11 cellular contexts compared by ENCODE assay signal in the genomic region with DNA sequence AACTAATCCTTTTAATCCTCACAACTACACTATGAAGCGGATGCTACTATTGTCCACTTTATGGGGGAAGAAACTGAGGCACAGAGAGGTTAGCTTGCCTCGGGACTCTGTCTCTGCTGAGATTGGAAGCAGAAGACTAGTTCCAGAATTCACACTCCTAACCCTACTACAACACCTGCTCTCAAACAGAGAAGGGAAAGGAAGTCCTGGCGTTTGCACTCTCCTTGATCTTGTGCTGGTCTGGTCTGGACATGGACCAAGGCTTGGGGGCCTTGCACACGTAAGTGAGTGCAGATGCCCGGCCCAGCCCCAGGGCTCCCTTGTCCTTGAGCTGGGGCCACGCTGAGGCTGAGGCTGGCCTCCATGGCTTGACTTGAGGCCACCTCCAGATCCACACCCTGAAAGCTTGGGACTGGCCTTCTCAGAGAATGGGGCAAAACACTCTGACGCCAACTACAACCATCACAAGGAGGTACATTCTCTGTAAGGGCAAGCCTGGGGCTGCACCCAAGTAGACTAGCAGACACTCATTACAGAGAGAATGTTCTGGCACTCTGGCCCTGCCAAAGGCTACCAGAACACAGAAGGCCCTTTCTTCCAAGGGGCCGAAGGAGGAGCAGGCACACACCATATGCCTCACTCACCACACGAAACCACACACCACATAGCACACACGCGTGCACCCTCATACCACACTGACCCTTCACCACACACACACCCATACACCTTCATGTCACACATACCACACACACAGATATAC. TPM values are rescaled to one million over a fixed set of nuclear protein-coding genes. Genes with fewer than 3 reads are reported as not detected.
DNase-seq lines count a peak whose midpoint lies in the region; ATAC-seq and TF ChIP-seq lines count a peak whose summit lies in the region.
"Had no signal": no experiment of that assay in that cellular context is flagged by ENCODE, and none has a peak within 500 bp of the region (broad histone marks: within the 10 kb centered on the region; RNA-seq: fewer than 3 reads in every experiment).

No MANE protein-coding gene starts in this region.

- peak overlapping the region; percentile 55 for H3K4me2 ChIP-seq in hepatocyte

- H3K27me3 ChIP-seq in hepatocyte (no peaks in the 10 kb centered on the region), tibial artery (no peaks in the 10 kb centered on the region)
- H3K27me3 ChIP-seq: testis had no signal

- H3K27ac ChIP-seq in hepatocyte (peak overlapping the region; percentile 98), tibial artery (no peak overlapping the region)
- H3K27ac ChIP-seq: testis had no signal

- no peak overlapping the region for H3K4me3 Mint-ChIP-seq in stimulated activated naive CD8-positive, alpha-beta T cell treated with anti-CD3 and anti-CD28 coated beads, Interleukin-15, amount 100 ng/mL, for 72 hours

- WGBS in hepatocyte (ENCODE audit: low lambda C conversion rate, missing lambda C conversion rate): 91% methylated on average over 11 of the region's 11 CpGs

- no peak overlapping the region for H3K4me3 ChIP-seq in hepatocyte
- no peak overlapping the region for H3K4me3 ChIP-seq in tibial artery
- H3K4me3 ChIP-seq: testis had no signal

- peak; percentile 26 for ATAC-seq in stimulated activated naive CD8-positive, alpha-beta T cell treated with anti-CD3 and anti-CD28 coated beads, Interleukin-15, amount 100 ng/mL, for 72 hours

- DNase-seq in activated CD8-positive, alpha-beta memory T cell treated with anti-CD3 and anti-CD28 coated beads, Interleukin-2, amount 50 U/mL, for 48 hours: peak; percentile 56
- no peak for DNase-seq in activated CD8-positive, alpha-beta memory T cell treated with anti-CD3 and anti-CD28 coated beads, Interleukin-2, amount 50 U/mL, for 4 hours
- DNase-seq in RPMI7951 (ENCODE audit: low read depth): peak; percentile 33
- DNase-seq in hepatocyte (ENCODE audit: low spot score): no peak
- DNase-seq in stimulated activated naive CD8-positive, alpha-beta T cell treated with anti-CD3 and anti-CD28 coated beads, Interleukin-15, amount 100 ng/mL, for 72 hours: no peak
- DNase-seq in NCI-H2196 treated with DMSO at 0.1 percent for 48 hours (lab: John Stamatoyannopoulos, UW; ENCODE audit: unreplicated experiment): no peak
- DNase-seq in amygdala (lab: John Stamatoyannopoulos, UW): no peak
- DNase-seq in tibial artery: no peak
- DNase-seq: midbrain, NCI-H1092 treated with DMSO at 0.1 percent for 48 hours had no signal

- H3K4me1 Mint-ChIP-seq in stimulated activated naive CD8-positive, alpha-beta T cell treated with anti-CD3 and anti-CD28 coated beads, Interleukin-15, amount 100 ng/mL, for 72 hours: peaks cover 19% of the 10 kb centered on the region

- no peaks in the 10 kb centered on the region for H3K27me3 Mint-ChIP-seq in stimulated activated naive CD8-positive, alpha-beta T cell treated with anti-CD3 and anti-CD28 coated beads, Interleukin-15, amount 100 ng/mL, for 72 hours

- H3K36me3 ChIP-seq in hepatocyte (replicated peaks; ENCODE audit: insufficient read depth, low read depth) (no peaks in the 10 kb centered on the region), tibial artery (no peaks in the 10 kb centered on the region)

- no peaks in the 10 kb centered on the region for H4K20me1 ChIP-seq in hepatocyte (ENCODE audit: insufficient read depth, poor library complexity, severe bottlenecking)

- no peaks in the 10 kb centered on the region for H3K9me3 Mint-ChIP-seq in stimulated activated naive CD8-positive, alpha-beta T cell treated with anti-CD3 and anti-CD28 coated beads, Interleukin-15, amount 100 ng/mL, for 72 hours

- H3K79me2 ChIP-seq in hepatocyte: no peaks in the 10 kb centered on the region

- intact Hi-C loops in tibial artery (cut with DNase I; ENCODE audit: low total_unique reads): no loop called here

- TF ChIP-seq CTCF in hepatocyte (IDR thresholded peaks at IDR 0.05; ENCODE audit: poor library complexity): no peak
- no peak for TF ChIP-seq CTCF in tibial artery (IDR thresholded peaks at IDR 0.05)

- H3K9me2 ChIP-seq in hepatocyte (replicated peaks; ENCODE audit: insufficient read depth): no peaks in the 10 kb centered on the region

- H3K27ac Mint-ChIP-seq in stimulated activated naive CD8-positive, alpha-beta T cell treated with anti-CD3 and anti-CD28 coated beads, Interleukin-15, amount 100 ng/mL, for 72 hours: peak overlapping the region in 1 of 2 donors; percentile 29

- H3K4me1 ChIP-seq in hepatocyte (ENCODE audit: insufficient read depth) (peaks cover 52% of the 10 kb centered on the region), tibial artery (peaks cover 0 to 12% (median 2%) of the 10 kb centered on the region in 4 donors)
- H3K4me1 ChIP-seq: testis had no signal

- H3K9me3 ChIP-seq in hepatocyte (ENCODE audit: low read depth): no peaks in the 10 kb centered on the region
- no peaks in the 10 kb centered on the region for H3K9me3 ChIP-seq in tibial artery
- H3K9me3 ChIP-seq: testis had no signal

- H2AFZ ChIP-seq in hepatocyte: no peak overlapping the region

RNA-seq across cellular contexts. Expression of a gene that starts 33.3 kb away (rescaled TPM):
- total RNA-seq in RPMI7951 (2014; rRNA removed; shearing (Covaris generic)): 95.6 and 104 TPM in 2 replicates
- total RNA-seq in hepatocyte: 395 and 399 TPM in 2 replicates
- 616 and 623 TPM in 2 replicates for polyA plus RNA-seq in hepatocyte

Comparison
In these comparisons a context has a peak if more than half of its experiments do, and no peak if none do; other contexts are left out.
1. DNase-seq: peak in activated CD8-positive, alpha-beta memory T cell treated with anti-CD3 and anti-CD28 coated beads, Interleukin-2, amount 50 U/mL, for 48 hours (single experiment) and RPMI7951 (single experiment); none in activated CD8-positive, alpha-beta memory T cell treated with anti-CD3 and anti-CD28 coated beads, Interleukin-2, amount 50 U/mL, for 4 hours (single experiment), hepatocyte (single experiment), stimulated activated naive CD8-positive, alpha-beta T cell treated with anti-CD3 and anti-CD28 coated beads, Interleukin-15, amount 100 ng/mL, for 72 hours (0 of 2), NCI-H2196 treated with DMSO at 0.1 percent for 48 hours (single experiment), amygdala (0 of 56) and tibial artery (0 of 2).